1 cellular context compared by ENCODE assay signal in genomic region chr4:186297013-186297645, GRCh38.
TF ChIP-seq lines count a peak whose summit lies in the region.

No MANE protein-coding gene starts in this region.

TF ChIP-seq in GM23338, 12 proteins besides CTCF, POLR2A, EP300 and RAD21 (continued from another document):
- TF ChIP-seq, protein P1, sequence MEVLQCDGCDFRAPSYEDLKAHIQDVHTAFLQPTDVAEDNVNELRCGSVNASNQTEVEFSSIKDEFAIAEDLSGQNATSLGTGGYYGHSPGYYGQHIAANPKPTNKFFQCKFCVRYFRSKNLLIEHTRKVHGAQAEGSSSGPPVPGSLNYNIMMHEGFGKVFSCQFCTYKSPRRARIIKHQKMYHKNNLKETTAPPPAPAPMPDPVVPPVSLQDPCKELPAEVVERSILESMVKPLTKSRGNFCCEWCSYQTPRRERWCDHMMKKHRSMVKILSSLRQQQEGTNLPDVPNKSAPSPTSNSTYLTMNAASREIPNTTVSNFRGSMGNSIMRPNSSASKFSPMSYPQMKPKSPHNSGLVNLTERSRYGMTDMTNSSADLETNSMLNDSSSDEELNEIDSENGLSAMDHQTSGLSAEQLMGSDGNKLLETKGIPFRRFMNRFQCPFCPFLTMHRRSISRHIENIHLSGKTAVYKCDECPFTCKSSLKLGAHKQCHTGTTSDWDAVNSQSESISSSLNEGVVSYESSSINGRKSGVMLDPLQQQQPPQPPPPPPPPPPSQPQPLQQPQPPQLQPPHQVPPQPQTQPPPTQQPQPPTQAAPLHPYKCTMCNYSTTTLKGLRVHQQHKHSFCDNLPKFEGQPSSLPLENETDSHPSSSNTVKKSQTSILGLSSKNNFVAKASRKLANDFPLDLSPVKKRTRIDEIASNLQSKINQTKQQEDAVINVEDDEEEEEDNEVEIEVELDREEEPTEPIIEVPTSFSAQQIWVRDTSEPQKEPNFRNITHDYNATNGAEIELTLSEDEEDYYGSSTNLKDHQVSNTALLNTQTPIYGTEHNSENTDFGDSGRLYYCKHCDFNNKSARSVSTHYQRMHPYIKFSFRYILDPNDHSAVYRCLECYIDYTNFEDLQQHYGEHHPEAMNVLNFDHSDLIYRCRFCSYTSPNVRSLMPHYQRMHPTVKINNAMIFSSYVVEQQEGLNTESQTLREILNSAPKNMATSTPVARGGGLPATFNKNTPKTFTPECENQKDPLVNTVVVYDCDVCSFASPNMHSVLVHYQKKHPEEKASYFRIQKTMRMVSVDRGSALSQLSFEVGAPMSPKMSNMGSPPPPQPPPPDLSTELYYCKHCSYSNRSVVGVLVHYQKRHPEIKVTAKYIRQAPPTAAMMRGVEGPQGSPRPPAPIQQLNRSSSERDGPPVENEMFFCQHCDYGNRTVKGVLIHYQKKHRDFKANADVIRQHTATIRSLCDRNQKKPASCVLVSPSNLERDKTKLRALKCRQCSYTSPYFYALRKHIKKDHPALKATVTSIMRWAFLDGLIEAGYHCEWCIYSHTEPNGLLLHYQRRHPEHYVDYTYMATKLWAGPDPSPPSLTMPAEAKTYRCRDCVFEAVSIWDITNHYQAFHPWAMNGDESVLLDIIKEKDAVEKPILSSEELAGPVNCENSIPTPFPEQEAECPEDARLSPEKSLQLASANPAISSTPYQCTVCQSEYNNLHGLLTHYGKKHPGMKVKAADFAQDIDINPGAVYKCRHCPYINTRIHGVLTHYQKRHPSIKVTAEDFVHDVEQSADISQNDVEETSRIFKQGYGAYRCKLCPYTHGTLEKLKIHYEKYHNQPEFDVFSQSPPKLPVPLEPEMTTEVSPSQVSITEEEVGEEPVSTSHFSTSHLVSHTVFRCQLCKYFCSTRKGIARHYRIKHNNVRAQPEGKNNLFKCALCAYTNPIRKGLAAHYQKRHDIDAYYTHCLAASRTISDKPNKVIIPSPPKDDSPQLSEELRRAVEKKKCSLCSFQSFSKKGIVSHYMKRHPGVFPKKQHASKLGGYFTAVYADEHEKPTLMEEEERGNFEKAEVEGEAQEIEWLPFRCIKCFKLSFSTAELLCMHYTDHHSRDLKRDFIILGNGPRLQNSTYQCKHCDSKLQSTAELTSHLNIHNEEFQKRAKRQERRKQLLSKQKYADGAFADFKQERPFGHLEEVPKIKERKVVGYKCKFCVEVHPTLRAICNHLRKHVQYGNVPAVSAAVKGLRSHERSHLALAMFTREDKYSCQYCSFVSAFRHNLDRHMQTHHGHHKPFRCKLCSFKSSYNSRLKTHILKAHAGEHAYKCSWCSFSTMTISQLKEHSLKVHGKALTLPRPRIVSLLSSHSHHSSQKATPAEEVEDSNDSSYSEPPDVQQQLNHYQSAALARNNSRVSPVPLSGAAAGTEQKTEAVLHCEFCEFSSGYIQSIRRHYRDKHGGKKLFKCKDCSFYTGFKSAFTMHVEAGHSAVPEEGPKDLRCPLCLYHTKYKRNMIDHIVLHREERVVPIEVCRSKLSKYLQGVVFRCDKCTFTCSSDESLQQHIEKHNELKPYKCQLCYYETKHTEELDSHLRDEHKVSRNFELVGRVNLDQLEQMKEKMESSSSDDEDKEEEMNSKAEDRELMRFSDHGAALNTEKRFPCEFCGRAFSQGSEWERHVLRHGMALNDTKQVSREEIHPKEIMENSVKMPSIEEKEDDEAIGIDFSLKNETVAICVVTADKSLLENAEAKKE (CRISPR knock-in tag; IDR thresholded peaks at IDR 0.05) = no peak
- TF ChIP-seq JUNB (IDR thresholded peaks at IDR 0.05; ENCODE audit: unreplicated experiment) (no peak), EZH2 (IDR thresholded peaks at IDR 0.05; ENCODE audit: low read depth, unreplicated experiment) (no peak), REST (IDR thresholded peaks at IDR 0.05; ENCODE audit: unreplicated experiment) (no peak)
